In genomic region chr11:64241430-64242153, GRCh38 we compare ENCODE assay signal across 8 cellular contexts. TPM values are rescaled to one million over a fixed set of nuclear protein-coding genes. Genes with fewer than 3 reads are reported as not detected.
DNase-seq lines count a peak whose midpoint lies in the region; ATAC-seq, FAIRE-seq and TF ChIP-seq lines count a peak whose summit lies in the region.

No MANE protein-coding gene starts in this region.

- no peak overlapping the region for H3K23ac ChIP-seq in H1 (ENCODE audit: insufficient read length)

- H3K36me3 ChIP-seq in CD8-positive, alpha-beta memory T cell (ENCODE audit: insufficient read depth, low read length), result no peaks in the 10 kb centered on the region
- peaks cover 0 to 19% (median 7%) of the 10 kb centered on the region in 4 experiments; a peak in 4 of 8 replicates for H3K36me3 ChIP-seq in H1 (ENCODE audit: control insufficient read depth in 2 of 4, insufficient read depth in 4 of 4, low read length in 3 of 4)

- peaks cover 23 to 66% (median 26%) of the 10 kb centered on the region in 3 donors for H3K4me1 Mint-ChIP-seq in CD8-positive, alpha-beta memory T cell

- TF ChIP-seq EP300 in H1 (IDR thresholded peaks at IDR 0.05; ENCODE audit: borderline replicate concordance in 1 of 2, low read depth in 2 of 2, low read length in 2 of 2), result no peak

- no peak overlapping the region for H3K14ac ChIP-seq in H1 (ENCODE audit: insufficient read length)

- peak overlapping the region; percentile 71 for H3K18ac ChIP-seq in H1 (ENCODE audit: extremely low read depth, low read length)

- CTCF ChIA-PET in CD8-positive, alpha-beta memory T cell (lab: Charles Lee), result interaction anchor here (0.6 to 13.4 kb wide), 13 partner anchors 9 to 76 kb away, joined by 3 to 124 read pairs (median 5); partner anchors contain the start of genes CATSPERZ, FERMT3, NUDT22 and PLCB3
- CTCF ChIA-PET in H1 (lab: Charles Lee; ENCODE audit: partially characterized antibody), result interaction anchor here (1.0 to 3.9 kb wide), 4 partner anchors 9 to 37 kb away, joined by 3 to 16 read pairs (median 4); partner anchors contain the start of gene NUDT22

- H3K23me2 ChIP-seq in H1 (ENCODE audit: low read depth, low read length), result peaks cover 16% of the 10 kb centered on the region

- peak overlapping the region; percentile 99 for H3K27ac ChIP-seq in CD8-positive, alpha-beta memory T cell (ENCODE audit: low read depth, low read length)
- H3K27ac ChIP-seq in H1 (ENCODE audit: low read depth, low read length), result peak overlapping the region; percentile 38; the same call in 1 of the 2 replicates

- H4K20me1 ChIP-seq in H1 (replicated peaks in 1 of 2; ENCODE audit: control insufficient read depth in 1 of 2, insufficient read depth in 2 of 2, low read length in 2 of 2), result peaks cover 0 to 13% of the 10 kb centered on the region in 2 experiments

- peak in 1 of 2 experiments; percentile 54; a peak in 1 of 3 replicates for TF ChIP-seq POLR2A in H1 (IDR thresholded peaks at IDR 0.05; ENCODE audit: control extremely low read depth in 1 of 2, low read depth in 2 of 2, low read length in 2 of 2)

- H3K27me3 Mint-ChIP-seq in CD8-positive, alpha-beta memory T cell, result no peaks in the 10 kb centered on the region

- H2BK15ac ChIP-seq in H1 (ENCODE audit: low read length), result no peak overlapping the region

- H2BK12ac ChIP-seq in H1 (ENCODE audit: low read depth, low read length), result no peak overlapping the region

- no peaks in the 10 kb centered on the region for H3K9me3 ChIP-seq in CD8-positive, alpha-beta memory T cell (ENCODE audit: low read length)
- no peaks in the 10 kb centered on the region for H3K9me3 ChIP-seq in H1 (ENCODE audit: insufficient read depth in 2 of 2, low read depth in 1 of 2, low read length in 1 of 2)

- no peak overlapping the region for H2BK20ac ChIP-seq in H1 (ENCODE audit: low read length)

- TF ChIP-seq CTCF in H1 (IDR thresholded peaks at IDR 0.05; ENCODE audit: control extremely low read depth in 1 of 3, insufficient read depth in 1 of 3, low read depth in 1 of 3, low read length in 3 of 3), result no peak

- H2AK5ac ChIP-seq in H1 (ENCODE audit: low read depth, low read length), result no peak overlapping the region

- H3K4me3 Mint-ChIP-seq in CD8-positive, alpha-beta memory T cell, result peak overlapping the region; percentile 87 to 97 (median 90)

- H3K27me3 ChIP-seq in CD8-positive, alpha-beta memory T cell (ENCODE audit: insufficient read depth, low read length, poor library complexity, severe bottlenecking), result no peaks in the 10 kb centered on the region
- no peaks in the 10 kb centered on the region for H3K27me3 ChIP-seq in H1 (replicated peaks in 1 of 4; ENCODE audit: control insufficient read depth in 3 of 4, extremely low read depth in 1 of 4, insufficient read depth in 3 of 4, low read length in 3 of 4)

- H3K79me1 ChIP-seq in H1 (ENCODE audit: low read depth, low read length), result peaks cover 6% of the 10 kb centered on the region

- POLR2A ChIA-PET in CD8-positive, alpha-beta memory T cell (lab: Charles Lee), result interaction anchor here (0.6 to 2.5 kb wide), 15 partner anchors 9 to 946 kb away, joined by 3 to 35 read pairs (median 4); partner anchors contain the start of genes CATSPERZ, ESRRA, FERMT3 and NUDT22
- POLR2A ChIA-PET in H1 (lab: Charles Lee; ENCODE audit: partially characterized antibody), result interaction anchor here (0.7 to 13.1 kb wide), 13 partner anchors 7 to 242 kb away, joined by 3 to 352 read pairs (median 35); partner anchors contain the start of genes BAD, DNAJC4, FERMT3 and GPR137

- peak overlapping the region; percentile 25 to 81 (median 74); a peak in 6 of 7 replicates for H3K9ac ChIP-seq in H1 (replicated peaks in 1 of 4; ENCODE audit: extremely low read depth in 1 of 4, low read depth in 3 of 4, low read length in 3 of 4)

- peak overlapping the region; percentile 60; the same call in 1 of the 2 replicates for H2BK5ac ChIP-seq in H1 (ENCODE audit: low read depth, low read length)

- peaks cover 0 to 39% (median 0%) of the 10 kb centered on the region in 3 donors for H3K36me3 Mint-ChIP-seq in CD8-positive, alpha-beta memory T cell

- TF ChIP-seq RAD21 in H1 (IDR thresholded peaks at IDR 0.05 in 1 of 2, conservative IDR thresholded peaks at IDR 0.05 in 1 of 2; ENCODE audit: low read depth in 2 of 2, low read length in 2 of 2), result no peak

- H3K4ac ChIP-seq in H1 (replicated peaks; ENCODE audit: insufficient read length, low read depth, low read length), result peak overlapping the region; percentile 38

- H2BK120ac ChIP-seq in H1 (replicated peaks; ENCODE audit: low read depth, low read length), result no peak overlapping the region

- H3K79me2 ChIP-seq in H1 (ENCODE audit: control insufficient read depth in 1 of 2, insufficient read depth in 2 of 2, low read length in 2 of 2), result peaks cover 6 to 21% of the 10 kb centered on the region in 2 experiments; a peak in 3 of 4 replicates

- peak overlapping the region; percentile 90 for H3K56ac ChIP-seq in H1 (replicated peaks; ENCODE audit: insufficient read length, low read depth, low read length)

- ATAC-seq in GM19468 (IDR thresholded peaks at IDR 0.05; ENCODE audit: extremely low read depth, unreplicated experiment), result peak; percentile 44

- no peak for FAIRE-seq in H1 (lab: Jason Lieb, UNC)

- H4K8ac ChIP-seq in H1 (ENCODE audit: extremely low read depth, insufficient read depth, low read length), result peak overlapping the region; percentile 92

- WGBS in H1 (ENCODE audit: extremely low coverage in 1 of 2, insufficient coverage in 1 of 2, insufficient read length in 1 of 2, insufficient replicate concordance in 2 of 2, low coverage in 1 of 2, low lambda C conversion rate in 2 of 2, missing lambda C conversion rate in 1 of 2), 2 experiments, result 1% methylated on average over 33 of the region's 53 CpGs; no CpG with 5 or more reads in 1 of the 2 experiments

- H3K4me1 ChIP-seq in CD8-positive, alpha-beta memory T cell (ENCODE audit: insufficient read depth, low read length), result peaks cover 39% of the 10 kb centered on the region
- H3K4me1 ChIP-seq in H1 (replicated peaks in 1 of 4; ENCODE audit: control insufficient read depth in 3 of 4, insufficient read depth in 4 of 4, low read length in 3 of 4), result peaks cover 0 to 18% (median 12%) of the 10 kb centered on the region in 4 experiments; a peak in 6 of 7 replicates

- H3K4me3 ChIP-seq in CD8-positive, alpha-beta memory T cell (ENCODE audit: low read length), result peak overlapping the region; percentile 76
- H3K4me3 ChIP-seq in H1 (ENCODE audit: extremely low read depth in 1 of 4, insufficient read depth in 2 of 4, low read depth in 3 of 4, low read length in 4 of 4), result peak overlapping the region; percentile 67 to 82 (median 78)

- H2AFZ ChIP-seq in H1 (ENCODE audit: low read length), result no peak overlapping the region

- peak; percentile 99 to 100 (median 100) for DNase-seq in CD8-positive, alpha-beta memory T cell
- DNase-seq in HT-29 (ENCODE audit: low spot score) (peak; percentile 100), H1 (ENCODE audit: low read depth in 1 of 2, low spot score in 2 of 2) (peak; percentile 99 to 100), midbrain (lab: John Stamatoyannopoulos, UW) (peak; percentile 99)
- peak; percentile 100 for DNase-seq in NK-92 treated with Interleukin-12 subunit alpha and Interleukin-12 subunit beta, amount 100 ng/mL, for 24 hours (lab: John Stamatoyannopoulos, UW)
- DNase-seq in activated CD8-positive, alpha-beta memory T cell treated with anti-CD3 and anti-CD28 coated beads for 4 hours (ENCODE audit: low read depth in 2 of 2), result peak; percentile 99 to 100
- peak; percentile 99 for DNase-seq in stimulated activated CD8-positive, alpha-beta memory T cell treated with anti-CD3 and anti-CD28 coated beads, Interleukin-15, amount 100 ng/mL, for 4 hours (ENCODE audit: low read depth in 2 of 2)

- no peak overlapping the region for H4K91ac ChIP-seq in H1 (replicated peaks; ENCODE audit: insufficient read length, low read length)

- peak overlapping the region; percentile 74 for H4K5ac ChIP-seq in H1 (ENCODE audit: insufficient read length, low read depth, low read length)

- peak overlapping the region; percentile 82 to 85 for H3K4me2 ChIP-seq in H1 (ENCODE audit: insufficient read depth in 1 of 2, low read depth in 2 of 2, low read length in 2 of 2)

- H3K27ac Mint-ChIP-seq in CD8-positive, alpha-beta memory T cell, result peak overlapping the region; percentile 99 to 100 (median 100)

- no peaks in the 10 kb centered on the region for H3K9me3 Mint-ChIP-seq in CD8-positive, alpha-beta memory T cell

RNA-seq across cellular contexts. Expression of gene FKBP2, which starts 0.7 kb away (rescaled TPM):
- total RNA-seq in CD8-positive, alpha-beta memory T cell, result 10 to 100 TPM; 27.9 to 28.4 TPM
- 124 TPM for polyA plus RNA-seq in CD8-positive, alpha-beta memory T cell
- 241 and 259 TPM in 2 replicates for total RNA-seq in HT-29 (2014; rRNA removed; shearing (Covaris generic))
- total RNA-seq in H1 (2021; fragmentation: NEBNext Ultra II Directional; extraction: Animal tissue kit (Norgen Biotek cat#: 25700)), result 41.7 and 43.2 TPM in 2 replicates
- 52.5 and 67.3 TPM in 2 replicates for polyA plus RNA-seq in H1 (2011; rRNA removed)
- 68.9 TPM for polyA plus RNA-seq in H1 (2011; cell fraction: cytosol; rRNA removed)
- 41.9 TPM for polyA plus RNA-seq in H1 (2011; cell fraction: nucleus; rRNA removed)
- polyA plus RNA-seq in H1 (2012, experiment 1 of 2), result 82.9 to 116 TPM (median 94.9 TPM) in 4 replicates
- 63.5 TPM for polyA plus RNA-seq in H1 (2012, experiment 2 of 2)
- 59.3 TPM for polyA plus RNA-seq in H1 (2013, experiment 1 of 2)
- 69.6 TPM for polyA plus RNA-seq in H1 (2013, experiment 2 of 2)
- 10.7 and 10.8 TPM in 2 replicates for polyA minus RNA-seq in H1 (2011; rRNA and poly(A)+ RNA removed)
- polyA minus RNA-seq in H1 (2011; cell fraction: cytosol; rRNA and poly(A)+ RNA removed), result 26.5 TPM
- polyA minus RNA-seq in H1 (2011; cell fraction: nucleus; rRNA and poly(A)+ RNA removed), result 14.5 TPM

RNA-seq across cellular contexts. Expression of gene PPP1R14B, which starts 5.2 kb away (rescaled TPM):
- 100 to 1,000 TPM; 365 to 381 TPM for total RNA-seq in CD8-positive, alpha-beta memory T cell
- 57.3 TPM for polyA plus RNA-seq in CD8-positive, alpha-beta memory T cell
- total RNA-seq in HT-29 (2014; rRNA removed; shearing (Covaris generic)), result 643 and 699 TPM in 2 replicates
- total RNA-seq in H1 (2021; fragmentation: NEBNext Ultra II Directional; extraction: Animal tissue kit (Norgen Biotek cat#: 25700)), result 418 and 419 TPM in 2 replicates
- 265 and 351 TPM in 2 replicates for polyA plus RNA-seq in H1 (2011; rRNA removed)
- 355 TPM for polyA plus RNA-seq in H1 (2011; cell fraction: cytosol; rRNA removed)
- polyA plus RNA-seq in H1 (2011; cell fraction: nucleus; rRNA removed), result 372 TPM
- 364 to 529 TPM (median 400 TPM) in 4 replicates for polyA plus RNA-seq in H1 (2012, experiment 1 of 2)
- 509 TPM for polyA plus RNA-seq in H1 (2012, experiment 2 of 2)
- 524 TPM for polyA plus RNA-seq in H1 (2013, experiment 1 of 2)
- polyA plus RNA-seq in H1 (2013, experiment 2 of 2), result 516 TPM
- 47.0 and 71.7 TPM in 2 replicates for polyA minus RNA-seq in H1 (2011; rRNA and poly(A)+ RNA removed)
- polyA minus RNA-seq in H1 (2011; cell fraction: cytosol; rRNA and poly(A)+ RNA removed), result 102 TPM
- polyA minus RNA-seq in H1 (2011; cell fraction: nucleus; rRNA and poly(A)+ RNA removed), result 71.7 TPM

RNA-seq across cellular contexts. Expression of gene VEGFB, which starts 7.2 kb away (rescaled TPM):
- 10 to 100 TPM; 71.9 to 77.0 TPM for total RNA-seq in CD8-positive, alpha-beta memory T cell
- polyA plus RNA-seq in CD8-positive, alpha-beta memory T cell, result 19.0 TPM
- 49.2 and 53.7 TPM in 2 replicates for total RNA-seq in HT-29 (2014; rRNA removed; shearing (Covaris generic))
- total RNA-seq in H1 (2021; fragmentation: NEBNext Ultra II Directional; extraction: Animal tissue kit (Norgen Biotek cat#: 25700)), result 46.1 and 49.6 TPM in 2 replicates
- polyA plus RNA-seq in H1 (2011; rRNA removed), result 9.3 and 11.4 TPM in 2 replicates
- polyA plus RNA-seq in H1 (2011; cell fraction: cytosol; rRNA removed), result 8.7 TPM
- polyA plus RNA-seq in H1 (2011; cell fraction: nucleus; rRNA removed), result 14.7 TPM
- 43.8 to 51.1 TPM (median 49.1 TPM) in 4 replicates for polyA plus RNA-seq in H1 (2012, experiment 1 of 2)
- polyA plus RNA-seq in H1 (2012, experiment 2 of 2), result 70.8 TPM
- 32.6 TPM for polyA plus RNA-seq in H1 (2013, experiment 1 of 2)
- 31.8 TPM for polyA plus RNA-seq in H1 (2013, experiment 2 of 2)
- 2.2 and 6.1 TPM in 2 replicates for polyA minus RNA-seq in H1 (2011; rRNA and poly(A)+ RNA removed)
- polyA minus RNA-seq in H1 (2011; cell fraction: cytosol; rRNA and poly(A)+ RNA removed), result 9.4 TPM
- polyA minus RNA-seq in H1 (2011; cell fraction: nucleus; rRNA and poly(A)+ RNA removed), result 6.5 TPM

RNA-seq across cellular contexts. Expression of gene PLCB3, which starts 9.7 kb away (rescaled TPM):
- 10 to 100 TPM; 12.5 to 13.6 TPM for total RNA-seq in CD8-positive, alpha-beta memory T cell
- polyA plus RNA-seq in CD8-positive, alpha-beta memory T cell, result 0.47 TPM
- 130 and 137 TPM in 2 replicates for total RNA-seq in HT-29 (2014; rRNA removed; shearing (Covaris generic))
- 104 TPM in 2 replicates for total RNA-seq in H1 (2021; fragmentation: NEBNext Ultra II Directional; extraction: Animal tissue kit (Norgen Biotek cat#: 25700))
- 47.2 and 70.6 TPM in 2 replicates for polyA plus RNA-seq in H1 (2011; rRNA removed)
- polyA plus RNA-seq in H1 (2011; cell fraction: cytosol; rRNA removed), result 48.7 TPM
- 134 TPM for polyA plus RNA-seq in H1 (2011; cell fraction: nucleus; rRNA removed)
- polyA plus RNA-seq in H1 (2012, experiment 1 of 2), result 50.8 to 85.0 TPM (median 76.3 TPM) in 4 replicates
- 54.3 TPM for polyA plus RNA-seq in H1 (2012, experiment 2 of 2)
- 54.2 TPM for polyA plus RNA-seq in H1 (2013, experiment 1 of 2)
- 53.1 TPM for polyA plus RNA-seq in H1 (2013, experiment 2 of 2)
- 51.4 and 51.5 TPM in 2 replicates for polyA minus RNA-seq in H1 (2011; rRNA and poly(A)+ RNA removed)
- 50.2 TPM for polyA minus RNA-seq in H1 (2011; cell fraction: cytosol; rRNA and poly(A)+ RNA removed)
- 42.7 TPM for polyA minus RNA-seq in H1 (2011; cell fraction: nucleus; rRNA and poly(A)+ RNA removed)

RNA-seq across cellular contexts. Expression of gene DNAJC4, which starts 11.2 kb away (rescaled TPM):
- total RNA-seq in CD8-positive, alpha-beta memory T cell, result 10 to 100 TPM; 25.5 to 26.4 TPM
- 28.7 TPM for polyA plus RNA-seq in CD8-positive, alpha-beta memory T cell
- 19.5 and 23.5 TPM in 2 replicates for total RNA-seq in HT-29 (2014; rRNA removed; shearing (Covaris generic))
- total RNA-seq in H1 (2021; fragmentation: NEBNext Ultra II Directional; extraction: Animal tissue kit (Norgen Biotek cat#: 25700)), result 14.6 and 17.8 TPM in 2 replicates
- 31.0 and 34.0 TPM in 2 replicates for polyA plus RNA-seq in H1 (2011; rRNA removed)
- polyA plus RNA-seq in H1 (2011; cell fraction: cytosol; rRNA removed), result 25.0 TPM
- polyA plus RNA-seq in H1 (2011; cell fraction: nucleus; rRNA removed), result 66.8 TPM
- polyA plus RNA-seq in H1 (2012, experiment 1 of 2), result 25.2 to 30.5 TPM (median 27.3 TPM) in 4 replicates
- 22.9 TPM for polyA plus RNA-seq in H1 (2012, experiment 2 of 2)
- polyA plus RNA-seq in H1 (2013, experiment 1 of 2), result 25.9 TPM
- 23.8 TPM for polyA plus RNA-seq in H1 (2013, experiment 2 of 2)
- 8.7 and 13.7 TPM in 2 replicates for polyA minus RNA-seq in H1 (2011; rRNA and poly(A)+ RNA removed)
- 10.3 TPM for polyA minus RNA-seq in H1 (2011; cell fraction: cytosol; rRNA and poly(A)+ RNA removed)
- polyA minus RNA-seq in H1 (2011; cell fraction: nucleus; rRNA and poly(A)+ RNA removed), result 7.9 TPM

Comparison
In these comparisons a context has a peak if more than half of its experiments do, and no peak if none do; other contexts are left out.
1. Peak in every context shown above with its lines: DNase-seq, ATAC-seq, H3K4me3 ChIP-seq and H3K27ac ChIP-seq.